ENCODE assay signal across 1 cellular context in the genomic region with DNA sequence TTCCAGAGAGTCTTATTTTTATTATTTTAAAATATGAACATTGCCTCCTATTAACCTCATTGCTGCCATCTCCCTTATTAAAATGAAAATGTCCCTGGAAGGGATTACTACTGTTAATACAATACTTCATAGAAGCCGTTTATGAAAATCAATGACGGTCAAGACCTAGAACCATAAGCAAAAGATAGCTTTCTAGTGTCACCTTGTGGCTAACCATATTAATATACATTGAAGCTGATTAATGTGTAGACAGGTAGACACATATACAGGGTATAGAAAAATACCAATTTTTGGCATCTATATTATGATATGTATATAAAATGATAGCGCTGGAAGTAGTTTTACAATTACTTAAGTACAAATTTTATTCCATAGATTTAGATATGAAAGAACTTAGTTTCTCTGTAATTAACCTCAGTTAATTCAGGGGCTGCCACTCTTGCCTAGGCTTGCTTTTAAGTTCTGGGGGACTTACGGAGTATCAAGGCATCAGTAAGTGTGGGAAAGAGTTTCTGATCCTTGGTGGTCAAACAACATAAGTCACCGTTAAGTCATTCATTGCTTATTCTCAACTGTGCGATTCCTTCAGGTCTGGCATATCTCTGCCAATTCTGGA.
TF ChIP-seq lines count a peak whose summit lies in the region.

No MANE protein-coding gene starts in this region.

TF ChIP-seq in HepG2, 621 proteins besides CTCF, POLR2A, EP300 and RAD21:
- TF ChIP-seq NFAT5 (CRISPR knock-in tag; IDR thresholded peaks at IDR 0.05) (no peak), ZNF44 (CRISPR knock-in tag; IDR thresholded peaks at IDR 0.05) (no peak), SMC3 (IDR thresholded peaks at IDR 0.05; ENCODE audit: low read length) (peak; percentile 48), MIXL1 (CRISPR knock-in tag; IDR thresholded peaks at IDR 0.05) (0 out of 2 replicates have a peak, but pooled peaks have one; percentile 31), ZNF251 (CRISPR knock-in tag; IDR thresholded peaks at IDR 0.05) (no peak), ZBTB44 (CRISPR knock-in tag; IDR thresholded peaks at IDR 0.05) (no peak), ZNF83 (CRISPR knock-in tag; IDR thresholded peaks at IDR 0.05; ENCODE audit: borderline replicate concordance) (no peak), STAG1 (CRISPR knock-in tag; IDR thresholded peaks at IDR 0.05) (peak; percentile 74)
- TF ChIP-seq, protein P1, sequence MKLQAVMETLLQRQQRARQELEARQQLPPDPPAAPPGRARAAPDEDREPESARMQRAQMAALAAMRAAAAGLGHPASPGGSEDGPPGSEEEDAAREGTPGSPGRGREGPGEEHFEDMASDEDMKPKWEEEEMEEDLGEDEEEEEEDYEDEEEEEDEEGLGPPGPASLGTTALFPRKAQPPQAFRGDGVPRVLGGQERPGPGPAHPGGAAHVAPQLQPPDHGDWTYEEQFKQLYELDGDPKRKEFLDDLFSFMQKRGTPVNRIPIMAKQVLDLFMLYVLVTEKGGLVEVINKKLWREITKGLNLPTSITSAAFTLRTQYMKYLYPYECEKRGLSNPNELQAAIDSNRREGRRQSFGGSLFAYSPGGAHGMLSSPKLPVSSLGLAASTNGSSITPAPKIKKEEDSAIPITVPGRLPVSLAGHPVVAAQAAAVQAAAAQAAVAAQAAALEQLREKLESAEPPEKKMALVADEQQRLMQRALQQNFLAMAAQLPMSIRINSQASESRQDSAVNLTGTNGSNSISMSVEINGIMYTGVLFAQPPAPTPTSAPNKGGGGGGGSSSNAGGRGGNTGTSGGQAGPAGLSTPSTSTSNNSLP (IDR thresholded peaks at IDR 0.05; ENCODE audit: low read depth, low read length): peak; percentile 70; the same call in 1 of the 2 replicates
TF ChIP-seq in HepG2: peak in this region for 4.
